Comparison of ENCODE assay signal across 10 cellular contexts in the genomic region with DNA sequence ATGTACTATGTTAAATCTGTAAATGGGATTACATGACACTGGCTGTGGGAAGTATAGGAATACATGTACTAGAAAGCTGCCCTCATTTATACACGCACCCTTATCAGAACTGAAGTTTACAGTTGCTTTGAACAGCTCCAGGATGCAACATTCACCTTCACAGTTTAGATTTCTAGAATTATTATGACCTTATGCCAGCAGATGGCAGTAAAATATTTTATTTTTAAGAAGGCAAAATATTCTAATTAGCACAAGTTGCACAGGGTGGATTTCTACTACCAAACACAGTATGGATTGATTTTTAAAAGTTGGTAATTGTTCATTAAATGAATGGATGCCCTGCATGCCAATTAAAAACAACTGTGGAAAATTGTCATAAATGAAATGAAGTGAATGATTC.
DNase-seq lines count a peak whose midpoint lies in the region; ATAC-seq and TF ChIP-seq lines count a peak whose summit lies in the region.
"Had no signal": no experiment of that assay in that cellular context is flagged by ENCODE, and none has a peak within 500 bp of the region (broad histone marks: within the 10 kb centered on the region; RNA-seq: fewer than 3 reads in every experiment).

No MANE protein-coding gene starts in this region.

- no peak for TF ChIP-seq POLR2A in sigmoid colon (IDR thresholded peaks at IDR 0.05)

- H3K36me3 ChIP-seq in sigmoid colon = no peaks in the 10 kb centered on the region

- TF ChIP-seq EP300 in sigmoid colon (IDR thresholded peaks at IDR 0.05) = no peak

- no peaks in the 10 kb centered on the region for H3K4me1 ChIP-seq in sigmoid colon

- no peaks in the 10 kb centered on the region for H3K9me3 Mint-ChIP-seq in glutamatergic neuron (ENCODE audit: unreplicated experiment)
- H3K9me3 Mint-ChIP-seq: naive B cell had no signal

- H3K27me3 ChIP-seq in sigmoid colon = peaks cover 0 to 4% (median 0%) of the 10 kb centered on the region in 3 donors

- peaks cover 3% of the 10 kb centered on the region for H3K27me3 Mint-ChIP-seq in glutamatergic neuron (ENCODE audit: unreplicated experiment)
- H3K27me3 Mint-ChIP-seq: naive B cell had no signal

- H3K9me3 ChIP-seq in sigmoid colon = no peaks in the 10 kb centered on the region

- DNase-seq in AG09309 (ENCODE audit: low read depth) (no peak), NCI-H82 (lab: John Stamatoyannopoulos, UW) (peak; percentile 70), epithelial cell of esophagus (ENCODE audit: low read depth) (peak; percentile 35), sigmoid colon (no peak), glutamatergic neuron (no peak), CD1c-positive myeloid dendritic cell (ENCODE audit: extremely low spot score) (no peak)
- DNase-seq in activated T-cell treated with anti-CD3 and anti-CD28 coated beads, Interleukin-2, amount 50 U/mL, for 48 hours = no peak
- DNase-seq: naive B cell, NCI-H1092 treated with DMSO at 0.1 percent for 48 hours had no signal

- TF ChIP-seq CTCF in AG09309 (IDR thresholded peaks at IDR 0.05; ENCODE audit: control insufficient read depth, insufficient read depth, low read depth, low read length, missing control alignments) (peak; percentile 11), epithelial cell of esophagus (IDR thresholded peaks at IDR 0.05; ENCODE audit: insufficient read depth, low read depth, low read length, missing control alignments) (peak; percentile 18), sigmoid colon (IDR thresholded peaks at IDR 0.05) (no peak), glutamatergic neuron (IDR thresholded peaks at IDR 0.05; ENCODE audit: partially characterized antibody, unreplicated experiment) (no peak)

- H3K4me1 Mint-ChIP-seq in glutamatergic neuron (ENCODE audit: low read depth, unreplicated experiment) = no peaks in the 10 kb centered on the region
- H3K4me1 Mint-ChIP-seq: naive B cell had no signal

- 11 to 37% methylated on average over 1 of the region's 1 CpG for WGBS in sigmoid colon, 2 donors

- H3K4me3 ChIP-seq in AG09309 (ENCODE audit: control insufficient read depth, low read depth, low read length) = no peak overlapping the region
- H3K4me3 ChIP-seq in epithelial cell of esophagus (ENCODE audit: low read length) = no peak overlapping the region
- no peak overlapping the region for H3K4me3 ChIP-seq in sigmoid colon

- ATAC-seq in GM21381 (IDR thresholded peaks at IDR 0.05; ENCODE audit: unreplicated experiment) = peak; percentile 39

- H3K27ac Mint-ChIP-seq in glutamatergic neuron (ENCODE audit: unreplicated experiment) = no peak overlapping the region
- H3K27ac Mint-ChIP-seq: naive B cell had no signal

- intact Hi-C loops in sigmoid colon (cut with DNase I) = no loop called here

- H3K4me3 Mint-ChIP-seq in glutamatergic neuron (ENCODE audit: unreplicated experiment) = no peak overlapping the region
- H3K4me3 Mint-ChIP-seq: naive B cell had no signal

- H3K36me3 Mint-ChIP-seq in glutamatergic neuron (ENCODE audit: unreplicated experiment) = no peaks in the 10 kb centered on the region
- H3K36me3 Mint-ChIP-seq: naive B cell had no signal

- no peak overlapping the region for H3K27ac ChIP-seq in sigmoid colon

Comparison
In these comparisons a context has a peak if more than half of its experiments do, and no peak if none do; other contexts are left out.
1. DNase-seq: peak in NCI-H82 (single experiment) and epithelial cell of esophagus (single experiment); none in AG09309 (single experiment), sigmoid colon (single experiment), activated T-cell treated with anti-CD3 and anti-CD28 coated beads, Interleukin-2, amount 50 U/mL, for 48 hours (0 of 2), glutamatergic neuron (single experiment) and CD1c-positive myeloid dendritic cell (single experiment).
2. CTCF ChIP-seq: peak in AG09309 (single experiment) and epithelial cell of esophagus (single experiment); none in sigmoid colon (0 of 4) and glutamatergic neuron (single experiment).